8 cellular contexts compared by ENCODE assay signal in genomic region chrX:15336023-15336413, GRCh38. TPM values are rescaled to one million over a fixed set of nuclear protein-coding genes. Genes with fewer than 3 reads are reported as not detected.
DNase-seq lines count a peak whose midpoint lies in the region; ATAC-seq lines count a peak whose summit lies in the region.

No MANE protein-coding gene starts in this region.

- ATAC-seq in activated CD4-positive, alpha-beta T cell treated with anti-CD3 and anti-CD28 coated beads for 36 hours, result peak; percentile 42
- ATAC-seq in natural killer cell treated with Interleukin-12 subunit alpha and Interleukin-12 subunit beta and Interleukin-15 and Interleukin-18, amount 100 ng/mL, for 72 hours, result peak; percentile 25 to 26
- ATAC-seq in GM19351 (IDR thresholded peaks at IDR 0.05; ENCODE audit: unreplicated experiment), result no peak

- DNase-seq in DMS114 treated with DMSO at 0.1 percent for 48 hours (lab: John Stamatoyannopoulos, UW; ENCODE audit: unreplicated experiment) (peak; percentile 14), M059J (ENCODE audit: low read depth) (peak; percentile 66), NCI-H2081 treated with DMSO at 0.1 percent for 48 hours (lab: John Stamatoyannopoulos, UW) (no peak), midbrain (lab: John Stamatoyannopoulos, UW) (no peak)
- DNase-seq in activated CD4-positive, alpha-beta T cell treated with anti-CD3 and anti-CD28 coated beads for 36 hours, result peak; percentile 75
- no peak for DNase-seq in natural killer cell treated with Interleukin-12 subunit alpha and Interleukin-12 subunit beta and Interleukin-15 and Interleukin-18, amount 100 ng/mL, for 72 hours (ENCODE audit: low spot score)

- H3K27me3 ChIP-seq in endocrine pancreas (ENCODE audit: control insufficient read depth, insufficient read depth, low read length), result no peaks in the 10 kb centered on the region

- H3K36me3 Mint-ChIP-seq in activated CD4-positive, alpha-beta T cell treated with anti-CD3 and anti-CD28 coated beads for 36 hours (ENCODE audit: low read depth), result peaks cover 12% of the 10 kb centered on the region
- peaks cover 5% of the 10 kb centered on the region for H3K36me3 Mint-ChIP-seq in natural killer cell treated with Interleukin-12 subunit alpha and Interleukin-12 subunit beta and Interleukin-15 and Interleukin-18, amount 100 ng/mL, for 72 hours

- no peaks in the 10 kb centered on the region for H3K9me3 Mint-ChIP-seq in activated CD4-positive, alpha-beta T cell treated with anti-CD3 and anti-CD28 coated beads for 36 hours (ENCODE audit: low read depth)
- H3K9me3 Mint-ChIP-seq in natural killer cell treated with Interleukin-12 subunit alpha and Interleukin-12 subunit beta and Interleukin-15 and Interleukin-18, amount 100 ng/mL, for 72 hours, result no peaks in the 10 kb centered on the region

- H3K9me3 ChIP-seq in endocrine pancreas (ENCODE audit: control insufficient read depth, low read length), result no peaks in the 10 kb centered on the region

- H3K4me3 ChIP-seq in endocrine pancreas (ENCODE audit: control insufficient read depth, insufficient read depth, low read length), result peak overlapping the region; percentile 82

- intact Hi-C loops in activated CD4-positive, alpha-beta T cell treated with anti-CD3 and anti-CD28 coated beads for 36 hours (cut with DNase I, micrococcal nuclease), result loop anchor here (5.0 to 10.0 kb wide), 5 partner anchors 461 to 1681 kb away; partner anchors contain the start of genes FANCB (in 1 of the 2), GEMIN8 (in 1 of the 2), MOSPD2 (in 1 of the 2) and TCEANC (in 1 of the 2)

- peaks cover 14% of the 10 kb centered on the region for H3K4me1 Mint-ChIP-seq in activated CD4-positive, alpha-beta T cell treated with anti-CD3 and anti-CD28 coated beads for 36 hours
- peaks cover 5 to 16% of the 10 kb centered on the region in 2 donors for H3K4me1 Mint-ChIP-seq in natural killer cell treated with Interleukin-12 subunit alpha and Interleukin-12 subunit beta and Interleukin-15 and Interleukin-18, amount 100 ng/mL, for 72 hours (ENCODE audit: low read depth in 2 of 2)

- peak overlapping the region; percentile 84 for H3K4me3 Mint-ChIP-seq in activated CD4-positive, alpha-beta T cell treated with anti-CD3 and anti-CD28 coated beads for 36 hours
- peak overlapping the region; percentile 87 for H3K4me3 Mint-ChIP-seq in natural killer cell treated with Interleukin-12 subunit alpha and Interleukin-12 subunit beta and Interleukin-15 and Interleukin-18, amount 100 ng/mL, for 72 hours

- H3K27ac Mint-ChIP-seq in activated CD4-positive, alpha-beta T cell treated with anti-CD3 and anti-CD28 coated beads for 36 hours, result peak overlapping the region; percentile 91
- peak overlapping the region; percentile 81 to 88 for H3K27ac Mint-ChIP-seq in natural killer cell treated with Interleukin-12 subunit alpha and Interleukin-12 subunit beta and Interleukin-15 and Interleukin-18, amount 100 ng/mL, for 72 hours

- H3K27me3 Mint-ChIP-seq in activated CD4-positive, alpha-beta T cell treated with anti-CD3 and anti-CD28 coated beads for 36 hours, result peaks cover 8% of the 10 kb centered on the region
- H3K27me3 Mint-ChIP-seq in natural killer cell treated with Interleukin-12 subunit alpha and Interleukin-12 subunit beta and Interleukin-15 and Interleukin-18, amount 100 ng/mL, for 72 hours, result peaks cover 15 to 19% of the 10 kb centered on the region in 2 donors

- CTCF ChIA-PET in activated CD4-positive, alpha-beta T cell treated with anti-CD3 and anti-CD28 coated beads for 36 hours (lab: Charles Lee), result no interaction called here

- H3K9ac ChIP-seq in endocrine pancreas (ENCODE audit: control insufficient read depth, insufficient read depth, low read length), result peak overlapping the region; percentile 21

- H3K4me1 ChIP-seq in endocrine pancreas (ENCODE audit: control insufficient read depth, insufficient read depth, low read length), result no peaks in the 10 kb centered on the region

- POLR2A ChIA-PET in activated CD4-positive, alpha-beta T cell treated with anti-CD3 and anti-CD28 coated beads for 36 hours (lab: Charles Lee), result no interaction called here

- H3K36me3 ChIP-seq in endocrine pancreas (ENCODE audit: control insufficient read depth, insufficient read depth, low read length), result no peaks in the 10 kb centered on the region

RNA-seq across cellular contexts. Expression of gene PIGA, which starts 0.7 kb away (rescaled TPM):
- total RNA-seq in M059J (2014; rRNA removed; shearing (Covaris generic)), result 11.3 and 14.7 TPM in 2 replicates
- total RNA-seq in activated CD4-positive, alpha-beta T cell treated with anti-CD3 and anti-CD28 coated beads for 36 hours, result 10 to 100 TPM; 37.2 to 37.9 TPM
- total RNA-seq in natural killer cell treated with Interleukin-12 subunit alpha and Interleukin-12 subunit beta and Interleukin-15 and Interleukin-18, amount 100 ng/mL, for 72 hours, result 10 to 100 TPM; 26.7 to 26.8 TPM

RNA-seq across cellular contexts. Expression of gene ASB11, which starts 20.6 kb away (rescaled TPM):
- not detected in 2 replicates for total RNA-seq in M059J (2014; rRNA removed; shearing (Covaris generic))
- not detected for total RNA-seq in activated CD4-positive, alpha-beta T cell treated with anti-CD3 and anti-CD28 coated beads for 36 hours
- total RNA-seq in natural killer cell treated with Interleukin-12 subunit alpha and Interleukin-12 subunit beta and Interleukin-15 and Interleukin-18, amount 100 ng/mL, for 72 hours, result not detected

RNA-seq across cellular contexts. Expression of gene VEGFD, which starts 48.2 kb away (rescaled TPM):
- 4.8 TPM in 1 of 2 replicates, not detected in the other for total RNA-seq in M059J (2014; rRNA removed; shearing (Covaris generic))
- not detected for total RNA-seq in activated CD4-positive, alpha-beta T cell treated with anti-CD3 and anti-CD28 coated beads for 36 hours
- total RNA-seq in natural killer cell treated with Interleukin-12 subunit alpha and Interleukin-12 subunit beta and Interleukin-15 and Interleukin-18, amount 100 ng/mL, for 72 hours, result not detected

Comparison
In these comparisons a context has a peak if more than half of its experiments do, and no peak if none do; other contexts are left out.
1. DNase-seq: peak in DMS114 treated with DMSO at 0.1 percent for 48 hours (single experiment), M059J (single experiment) and activated CD4-positive, alpha-beta T cell treated with anti-CD3 and anti-CD28 coated beads for 36 hours (single experiment); none in natural killer cell treated with Interleukin-12 subunit alpha and Interleukin-12 subunit beta and Interleukin-15 and Interleukin-18, amount 100 ng/mL, for 72 hours (single experiment), NCI-H2081 treated with DMSO at 0.1 percent for 48 hours (single experiment) and midbrain (single experiment).